23 cellular contexts compared by ENCODE assay signal in the genomic region with DNA sequence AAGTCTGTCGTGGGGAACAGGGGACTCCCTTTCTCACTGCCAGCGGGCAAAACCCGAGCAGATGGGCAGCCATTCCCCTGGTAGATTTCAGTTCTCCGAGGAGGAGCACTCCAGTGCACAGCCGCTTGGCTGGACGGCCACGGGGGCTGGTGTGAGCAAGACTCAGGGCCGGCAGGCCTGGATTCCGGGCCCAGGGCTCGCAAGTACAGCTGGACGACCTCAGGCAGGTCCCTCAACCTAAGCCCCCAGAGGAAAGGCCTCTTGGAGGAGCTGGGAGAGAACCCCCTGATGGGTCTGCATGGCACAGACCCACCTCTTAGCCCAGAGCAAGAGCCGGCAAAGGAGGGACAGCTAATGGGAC.
"Had no signal": no experiment of that assay in that cellular context is flagged by ENCODE, and none has a peak within 500 bp of the region (broad histone marks: within the 10 kb centered on the region; RNA-seq: fewer than 3 reads in every experiment).

No MANE protein-coding gene starts in this region.

- H3K4me3 Mint-ChIP-seq: activated CD8-positive, alpha-beta memory T cell treated with anti-CD3 and anti-CD28 coated beads, Interleukin-2, amount 10 ng/mL, durations not matched to agents 7 days and 5 days; activated CD8-positive, alpha-beta T cell treated with anti-CD3 and anti-CD28 coated beads for 36 hours; activated naive CD8-positive, alpha-beta T cell treated with anti-CD3 and anti-CD28 coated beads, Interleukin-2, amount 50 U/mL, for 24 hours; dendritic cell treated with granulocyte-macrophage colony-stimulating factor and Interleukin-4, amounts not matched to agents 40 ng/mL and 50 ng/mL, for 4 days had no signal

- H3K4me3 ChIP-seq: heart right ventricle, neural progenitor cell, thoracic aorta, vagina had no signal

- H3K36me3 ChIP-seq: heart right ventricle, neural progenitor cell, thoracic aorta, vagina had no signal

- H3K27me3 ChIP-seq: vagina had no signal

- H3K27me3 Mint-ChIP-seq: activated CD8-positive, alpha-beta T cell treated with anti-CD3 and anti-CD28 coated beads for 36 hours had no signal

- ATAC-seq: activated CD4-positive, CD25-positive, alpha-beta regulatory T cell treated with anti-CD3 and anti-CD28 coated beads, Interleukin-2, amount 50 U/mL, for 24 hours; activated CD8-positive, alpha-beta memory T cell treated with anti-CD3 and anti-CD28 coated beads, Interleukin-2, amount 10 ng/mL, durations not matched to agents 7 days and 5 days; activated CD8-positive, alpha-beta T cell treated with anti-CD3 and anti-CD28 coated beads for 36 hours; activated naive CD8-positive, alpha-beta T cell treated with anti-CD3 and anti-CD28 coated beads, Interleukin-2, amount 50 U/mL, for 24 hours; heart right ventricle; left cardiac atrium had no signal

- H3K36me3 Mint-ChIP-seq: activated CD8-positive, alpha-beta memory T cell treated with anti-CD3 and anti-CD28 coated beads, Interleukin-2, amount 10 ng/mL, durations not matched to agents 7 days and 5 days; activated naive CD4-positive, alpha-beta T cell treated with anti-CD3 and anti-CD28 coated beads, Interleukin-2, amount 10 ng/mL, durations not matched to agents 7 days and 5 days; memory B cell; naive thymus-derived CD8-positive, alpha-beta T cell; neural progenitor cell; type B pancreatic cell had no signal

- H3K9me3 Mint-ChIP-seq: activated CD4-positive, alpha-beta T cell treated with anti-CD3 and anti-CD28 coated beads, Interleukin-2, amount 10 ng/mL, durations not matched to agents 7 days and 5 days; activated CD8-positive, alpha-beta T cell treated with anti-CD3 and anti-CD28 coated beads for 36 hours; activated naive CD4-positive, alpha-beta T cell treated with anti-CD3 and anti-CD28 coated beads, Interleukin-2, amount 10 ng/mL, durations not matched to agents 7 days and 5 days; activated naive CD8-positive, alpha-beta T cell treated with anti-CD3 and anti-CD28 coated beads, Interleukin-2, amount 50 U/mL, for 24 hours; dendritic cell treated with granulocyte-macrophage colony-stimulating factor and Interleukin-4, amounts not matched to agents 40 ng/mL and 50 ng/mL, for 4 days; memory B cell; naive thymus-derived CD8-positive, alpha-beta T cell; neural progenitor cell; type B pancreatic cell had no signal

- H3K9me3 ChIP-seq: heart right ventricle, thoracic aorta, vagina had no signal

- H3K27ac Mint-ChIP-seq: activated CD8-positive, alpha-beta memory T cell treated with anti-CD3 and anti-CD28 coated beads, Interleukin-2, amount 10 ng/mL, durations not matched to agents 7 days and 5 days; activated CD8-positive, alpha-beta T cell treated with anti-CD3 and anti-CD28 coated beads for 36 hours; activated naive CD8-positive, alpha-beta T cell treated with anti-CD3 and anti-CD28 coated beads, Interleukin-2, amount 50 U/mL, for 24 hours; dendritic cell treated with granulocyte-macrophage colony-stimulating factor and Interleukin-4, amounts not matched to agents 40 ng/mL and 50 ng/mL, for 4 days; progenitor cell of endocrine pancreas had no signal

- H3K27ac ChIP-seq: heart right ventricle, neural progenitor cell, thoracic aorta, vagina, VCaP had no signal

- DNase-seq: activated CD4-positive, alpha-beta T cell treated with anti-CD3 and anti-CD28 coated beads, Interleukin-2, amount 10 ng/mL, durations not matched to agents 7 days and 5 days; activated CD8-positive, alpha-beta memory T cell treated with anti-CD3 and anti-CD28 coated beads, Interleukin-2, amount 10 ng/mL, durations not matched to agents 7 days and 5 days; activated CD8-positive, alpha-beta T cell treated with anti-CD3 and anti-CD28 coated beads for 36 hours; activated effector memory CD4-positive, alpha-beta T cell treated with anti-CD3 and anti-CD28 coated beads, Interleukin-2, amount 50 U/mL, for 16 hours; activated naive CD4-positive, alpha-beta T cell treated with anti-CD3 and anti-CD28 coated beads, Interleukin-2, amount 10 ng/mL, durations not matched to agents 7 days and 5 days; activated naive CD8-positive, alpha-beta T cell treated with anti-CD3 and anti-CD28 coated beads, Interleukin-2, amount 50 U/mL, for 24 hours; activated T-cell treated with anti-CD3 and anti-CD28 coated beads for 4 hours; effector CD4-positive, alpha-beta T cell; heart right ventricle; islet precursor cell; left cardiac atrium; naive thymus-derived CD8-positive, alpha-beta T cell; stimulated activated CD4-positive, alpha-beta T cell treated with anti-CD3 and anti-CD28 coated beads, Interleukin-4, amount 100 ng/mL, for 24 hours; stimulated activated naive CD4-positive, alpha-beta T cell treated with Interleukin-2 at 50 U/mL for 16 hours had no signal
